8 cellular contexts compared by ENCODE assay signal in the genomic region with DNA sequence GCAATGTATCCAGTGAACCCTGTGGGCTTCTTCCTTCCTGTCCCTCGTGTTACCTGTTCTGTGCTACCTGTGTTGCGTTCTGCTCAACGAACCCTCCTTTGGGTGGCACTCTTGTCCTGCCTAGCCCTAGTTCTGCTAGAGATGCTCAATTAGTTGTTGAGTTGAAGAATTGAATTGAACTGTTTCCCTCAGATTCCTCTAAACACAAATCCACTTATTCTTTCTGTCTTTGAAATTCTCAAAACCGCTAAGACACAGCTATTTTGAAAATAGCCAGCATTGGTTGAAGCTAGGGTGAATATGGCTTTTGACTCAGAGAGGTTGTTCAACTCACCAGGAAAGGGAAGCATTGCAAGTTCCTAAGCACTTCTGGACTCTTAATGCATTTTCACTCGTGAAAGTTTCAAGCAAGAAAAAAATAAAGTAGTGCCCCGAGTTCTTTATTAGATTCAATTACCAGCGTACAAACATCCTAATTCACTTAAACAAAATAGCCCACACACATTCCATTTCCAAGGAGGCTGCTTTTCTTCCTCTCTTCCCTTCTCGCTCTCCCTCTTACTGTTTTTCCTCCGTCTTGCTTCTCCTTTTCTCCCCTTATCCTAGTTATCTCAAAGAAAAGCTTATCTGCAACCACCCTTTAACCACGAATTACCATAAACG. TPM values are rescaled to one million over a fixed set of nuclear protein-coding genes. Genes with fewer than 3 reads are reported as not detected.
DNase-seq lines count a peak whose midpoint lies in the region; ATAC-seq, FAIRE-seq and TF ChIP-seq lines count a peak whose summit lies in the region.

No MANE protein-coding gene starts in this region.

- H3K9ac ChIP-seq in OCI-LY1 (ENCODE audit: low read length), result no peak overlapping the region
- peak overlapping the region; percentile 71; the same call in 1 of the 2 replicates for H3K9ac ChIP-seq in HepG2 (ENCODE audit: insufficient read depth, low read depth, low read length)

- H3K36me3 Mint-ChIP-seq in CD8-positive, alpha-beta T cell, result peaks cover 2% of the 10 kb centered on the region

- CTCF ChIA-PET in CD8-positive, alpha-beta T cell (lab: Charles Lee), result interaction anchor here (0.6 to 4.4 kb wide), 26 partner anchors 9 to 308 kb away, joined by 3 to 26 read pairs (median 4); no protein-coding TSS in a partner anchor
- CTCF ChIA-PET in HepG2 (lab: Yijun Ruan, JAX; ENCODE audit: low intra/inter-chr PET ratio, low total read pairs), result interaction anchor here (3.1 kb wide), 1 partner anchor 129 kb away, joined by 43 read pairs; no protein-coding TSS in a partner anchor

- H3K9me3 ChIP-seq in CD8-positive, alpha-beta T cell (ENCODE audit: low read length), result no peaks in the 10 kb centered on the region
- H3K9me3 ChIP-seq in OCI-LY1 (ENCODE audit: low read length) (no peaks in the 10 kb centered on the region), HepG2 (ENCODE audit: low read length) (no peaks in the 10 kb centered on the region), transverse colon (no peaks in the 10 kb centered on the region)

- no peaks in the 10 kb centered on the region for H3K9me3 Mint-ChIP-seq in CD8-positive, alpha-beta T cell

- no peak for TF ChIP-seq EP300 in HepG2 (IDR thresholded peaks at IDR 0.05; ENCODE audit: low read depth in 2 of 2, low read length in 2 of 2)
- TF ChIP-seq EP300 in HepG2 (CRISPR knock-in tag; IDR thresholded peaks at IDR 0.05; ENCODE audit: borderline replicate concordance), result no peak
- no peak for TF ChIP-seq EP300 in transverse colon (IDR thresholded peaks at IDR 0.05; ENCODE audit: low read depth)

- H3K27ac ChIP-seq in CD8-positive, alpha-beta T cell (ENCODE audit: low read depth, low read length), result no peak overlapping the region
- H3K27ac ChIP-seq in OCI-LY1 (ENCODE audit: low read depth, low read length, poor library complexity, severe bottlenecking) (no peak overlapping the region), HepG2 (ENCODE audit: extremely low read length, insufficient read depth, low read length) (peak overlapping the region; percentile 73), transverse colon (peak overlapping the region; percentile 91 to 98 (median 95))

- no peaks in the 10 kb centered on the region for H4K20me1 ChIP-seq in OCI-LY1 (ENCODE audit: insufficient read depth, low read length)
- no peaks in the 10 kb centered on the region for H4K20me1 ChIP-seq in HepG2 (ENCODE audit: insufficient read depth, low read length)

- intact Hi-C loops in CD8-positive, alpha-beta T cell (cut with DNase I, micrococcal nuclease), result loop anchor here (1.0 to 5.0 kb wide), 10 partner anchors 11 to 310 kb away; no protein-coding TSS in a partner anchor
- intact Hi-C loops in HepG2 (cut with micrococcal nuclease; ENCODE audit: unreplicated experiment), result loop anchor here (1.0 to 5.0 kb wide), 5 partner anchors 14 to 310 kb away; no protein-coding TSS in a partner anchor
- intact Hi-C loops in transverse colon (cut with DNase I; ENCODE audit: low total_unique reads), result loop anchor here (5.0 kb wide), 1 partner anchor 130 kb away; no protein-coding TSS in a partner anchor

- peaks cover 8% of the 10 kb centered on the region for H3K4me1 ChIP-seq in CD8-positive, alpha-beta T cell (ENCODE audit: insufficient read depth, low read length)
- no peaks in the 10 kb centered on the region for H3K4me1 ChIP-seq in OCI-LY1 (ENCODE audit: insufficient read depth, low read length, severe bottlenecking)
- H3K4me1 ChIP-seq in HepG2 (ENCODE audit: insufficient read depth, low read length), result peaks cover 40% of the 10 kb centered on the region
- peaks cover 0 to 34% (median 14%) of the 10 kb centered on the region in 4 donors for H3K4me1 ChIP-seq in transverse colon

- POLR2A ChIA-PET in CD8-positive, alpha-beta T cell (lab: Charles Lee), result interaction anchor here (1.1 to 2.1 kb wide), 4 partner anchors 11 to 93 kb away, joined by 3 to 19 read pairs (median 4); no protein-coding TSS in a partner anchor
- POLR2A ChIA-PET in HepG2 (lab: Yijun Ruan, JAX), result interaction anchor here (0.7 to 4.9 kb wide), 5 partner anchors 13 to 128 kb away, joined by 3 to 79 read pairs (median 3); no protein-coding TSS in a partner anchor

- BruUV-seq in HepG2 (replicated peaks; lab: Mats Ljungman, UMichigan), result TSS peak; percentile 67

- peak overlapping the region; percentile 87 for H3K27ac Mint-ChIP-seq in CD8-positive, alpha-beta T cell

- TF ChIP-seq CTCF in CD8-positive, alpha-beta T cell (IDR thresholded peaks at IDR 0.05), result peak; percentile 39
- peak; percentile 69 for TF ChIP-seq CTCF in OCI-LY1 (IDR thresholded peaks at IDR 0.05; ENCODE audit: low read length)
- TF ChIP-seq CTCF in HepG2 (CRISPR knock-in tag; IDR thresholded peaks at IDR 0.05), result peak; percentile 91
- peak; percentile 15 to 34 (median 30) for TF ChIP-seq CTCF in transverse colon (IDR thresholded peaks at IDR 0.05)

- TF ChIP-seq POLR2A in HepG2 (IDR thresholded peaks at IDR 0.05; ENCODE audit: insufficient read depth in 1 of 2, low read depth in 2 of 2, low read length in 2 of 2), result no peak
- no peak for TF ChIP-seq POLR2A in transverse colon (IDR thresholded peaks at IDR 0.05)

- peaks cover 39% of the 10 kb centered on the region for H3K4me1 Mint-ChIP-seq in CD8-positive, alpha-beta T cell (ENCODE audit: low read depth)

- H3K79me2 ChIP-seq in OCI-LY1 (ENCODE audit: insufficient read depth, low read length) (no peaks in the 10 kb centered on the region), HepG2 (ENCODE audit: insufficient read depth, low read length) (peaks cover 35% of the 10 kb centered on the region)

- no peaks in the 10 kb centered on the region for H3K27me3 ChIP-seq in CD8-positive, alpha-beta T cell (ENCODE audit: insufficient read depth, low read length)
- H3K27me3 ChIP-seq in OCI-LY1 (ENCODE audit: insufficient read depth, low read length) (no peaks in the 10 kb centered on the region), HepG2 (ENCODE audit: control insufficient read depth in 1 of 2, insufficient read depth in 2 of 2, low read length in 2 of 2) (no peaks in the 10 kb centered on the region; a peak in 1 of 5 replicates), transverse colon (no peaks in the 10 kb centered on the region)

- no peak overlapping the region for H2AFZ ChIP-seq in OCI-LY1 (ENCODE audit: low read length)
- no peak overlapping the region for H2AFZ ChIP-seq in HepG2 (ENCODE audit: low read length)

- H3K4me3 Mint-ChIP-seq in CD8-positive, alpha-beta T cell, result peak overlapping the region; percentile 94

- 2% methylated on average over 11 of the region's 11 CpGs for WGBS in HepG2 (ENCODE audit: low lambda C conversion rate)
- WGBS in transverse colon (ENCODE audit: low coverage in 1 of 2), 2 donors, result 4 to 8% methylated on average over 4 to 11 of the region's 11 CpGs

- in situ Hi-C loops in T47D (cut with HindIII; ENCODE audit: low pct_unique_long_range_greater_than_20kb, low sequenced_read_pairs) (no loop called here), HepG2 (cut with HindIII; ENCODE audit: extremely low pct_ligation_motif_present, low pct_unique_long_range_greater_than_20kb) (loop anchor here (5.0 kb wide), 1 partner anchor 80 kb away; no protein-coding TSS in a partner anchor), transverse colon (cut with MboI; ENCODE audit: low pct_ligation_motif_present in 1 of 4, low pct_unique_long_range_greater_than_20kb in 1 of 4, low sequenced_read_pairs in 3 of 4) (loop anchor here (10.0 to 25.0 kb wide), 3 partner anchors 125 to 300 kb away; no protein-coding TSS in a partner anchor)

- TF ChIP-seq RAD21 in HepG2 (CRISPR knock-in tag; IDR thresholded peaks at IDR 0.05), result peak; percentile 57; the same call in 1 of the 2 replicates

- H3K36me3 ChIP-seq in CD8-positive, alpha-beta T cell (ENCODE audit: insufficient read depth, low read length), result no peaks in the 10 kb centered on the region
- H3K36me3 ChIP-seq in OCI-LY1 (ENCODE audit: insufficient read depth, low read length) (no peaks in the 10 kb centered on the region), HepG2 (replicated peaks in 1 of 2; ENCODE audit: control insufficient read depth in 1 of 2, insufficient read depth in 2 of 2, low read length in 2 of 2) (no peaks in the 10 kb centered on the region), transverse colon (no peaks in the 10 kb centered on the region)

- no peak overlapping the region for H3K4me2 ChIP-seq in OCI-LY1 (ENCODE audit: low read length)
- peak overlapping the region; percentile 69 for H3K4me2 ChIP-seq in HepG2 (ENCODE audit: low read depth, low read length)

- H3K27me3 Mint-ChIP-seq in CD8-positive, alpha-beta T cell (ENCODE audit: low read depth), result no peaks in the 10 kb centered on the region

- no peaks in the 10 kb centered on the region for H3K9me2 ChIP-seq in OCI-LY1 (ENCODE audit: low read depth, low read length)

- FAIRE-seq in HepG2 (lab: Jason Lieb, UNC), result peak; percentile 90
- no peak for FAIRE-seq in frontal cortex (lab: Jason Lieb, UNC)

- ATAC-seq in CD8-positive, alpha-beta T cell, result peak; percentile 54
- ATAC-seq in GM21529 (IDR thresholded peaks at IDR 0.05; ENCODE audit: unreplicated experiment), result peak; percentile 34
- peak; percentile 42 for ATAC-seq in HepG2

- peak in 5 of 7 experiments; percentile 26 to 61 (median 47) for DNase-seq in CD8-positive, alpha-beta T cell
- DNase-seq in T47D (ENCODE audit: low read depth in 1 of 2, low spot score in 1 of 2), result peak; percentile 39 to 82
- peak; percentile 53 for DNase-seq in HepG2 (ENCODE audit: low spot score)
- peak; percentile 64 for DNase-seq in transverse colon
- no peak for DNase-seq in D341Med (ENCODE audit: low spot score)
- DNase-seq in frontal cortex (ENCODE audit: low spot score in 2 of 2), result no peak

- peak overlapping the region; percentile 83 for H3K4me3 ChIP-seq in CD8-positive, alpha-beta T cell (ENCODE audit: low read depth, low read length)
- H3K4me3 ChIP-seq in OCI-LY1 (ENCODE audit: low read depth, low read length, poor library complexity, severe bottlenecking) (no peak overlapping the region), HepG2 (replicated peaks in 1 of 3; ENCODE audit: insufficient read depth in 1 of 3, low read depth in 2 of 3, low read length in 3 of 3) (peak overlapping the region; percentile 76 to 92 (median 77)), transverse colon (peak overlapping the region; percentile 55 to 77 (median 70))

- no peaks in the 10 kb centered on the region for H3F3A ChIP-seq in OCI-LY1 (ENCODE audit: insufficient read depth, low read length)

RNA-seq across cellular contexts. Expression of a gene that starts 0.6 kb away (rescaled TPM):
- total RNA-seq in CD8-positive, alpha-beta T cell, result 1 to 10 TPM; 4.6 to 7.3 TPM
- total RNA-seq in HepG2 (2016; rRNA removed; fragmentation: Illumina TruSeq; extraction: Trizol) (11.6 and 23.1 TPM in 2 replicates), transverse colon (10 to 100 TPM; 42.6 to 83.2 (median 48.0) TPM), frontal cortex (4.5 TPM)
- 3.4 and 5.7 TPM in 2 replicates for total RNA-seq in HepG2 (2016; cell fraction: cytosol; rRNA removed; fragmentation: Illumina TruSeq; extraction: Trizol; ENCODE audit: low read depth)
- total RNA-seq in HepG2 (2016; cell fraction: insoluble cytoplasmic fraction; rRNA removed; fragmentation: Illumina TruSeq; extraction: Trizol), result 12.0 and 21.2 TPM in 2 replicates
- total RNA-seq in HepG2 (2016; cell fraction: membrane; rRNA removed; fragmentation: Illumina TruSeq; extraction: Trizol), result 3.1 and 3.8 TPM in 2 replicates
- total RNA-seq in HepG2 (2016; cell fraction: nucleus; rRNA removed; fragmentation: Illumina TruSeq; extraction: Trizol), result 34.4 and 38.7 TPM in 2 replicates
- polyA plus RNA-seq in HepG2 (2011; rRNA removed), result 28.6 and 35.6 TPM in 2 replicates
- polyA plus RNA-seq in HepG2 (2011; cell fraction: cytosol; rRNA removed), result 8.2 and 21.3 TPM in 2 replicates
- polyA plus RNA-seq in HepG2 (2011; cell fraction: nucleus; rRNA removed), result 37.8 and 49.4 TPM in 2 replicates
- 22.3 and 27.3 TPM in 2 replicates for polyA plus RNA-seq in HepG2 (2012)
- polyA plus RNA-seq in HepG2 (2016; cell fraction: cytosol; fragmentation: Illumina TruSeq; extraction: Trizol; ENCODE audit: low read depth), result 0.44 and 0.49 TPM in 2 replicates
- 3.9 and 4.0 TPM in 2 replicates for polyA plus RNA-seq in HepG2 (2016; cell fraction: insoluble cytoplasmic fraction; fragmentation: Illumina TruSeq; extraction: Trizol; ENCODE audit: low read depth)
- polyA plus RNA-seq in HepG2 (2016; cell fraction: membrane; fragmentation: Illumina TruSeq; extraction: Trizol; ENCODE audit: low read depth), result 0.74 and 0.87 TPM in 2 replicates
- 16.4 and 19.4 TPM in 2 replicates for polyA plus RNA-seq in HepG2 (2016; cell fraction: nucleus; fragmentation: Illumina TruSeq; extraction: Trizol; ENCODE audit: insufficient read depth, low read depth)
- 58.0 and 60.0 TPM in 2 replicates for polyA minus RNA-seq in HepG2 (2011; rRNA and poly(A)+ RNA removed; ENCODE audit: low replicate concordance)
- 32.8 and 74.9 TPM in 2 replicates for polyA minus RNA-seq in HepG2 (2011; cell fraction: cytosol; rRNA and poly(A)+ RNA removed)
- 121 and 200 TPM in 2 replicates for polyA minus RNA-seq in HepG2 (2011; cell fraction: nucleus; rRNA and poly(A)+ RNA removed)

RNA-seq across cellular contexts. Expression of a gene that starts 0.6 kb away (rescaled TPM):
- total RNA-seq in CD8-positive, alpha-beta T cell, result 10 to 100 TPM; 13.4 to 13.7 TPM
- total RNA-seq in HepG2 (2016; rRNA removed; fragmentation: Illumina TruSeq; extraction: Trizol) (19.0 and 19.5 TPM in 2 replicates), transverse colon (10 to 100 TPM; 10.1 to 62.3 (median 16.8) TPM), frontal cortex (33.0 TPM)
- 3.8 and 4.6 TPM in 2 replicates for total RNA-seq in HepG2 (2016; cell fraction: cytosol; rRNA removed; fragmentation: Illumina TruSeq; extraction: Trizol; ENCODE audit: low read depth)
- total RNA-seq in HepG2 (2016; cell fraction: insoluble cytoplasmic fraction; rRNA removed; fragmentation: Illumina TruSeq; extraction: Trizol), result 18.5 and 21.4 TPM in 2 replicates
- total RNA-seq in HepG2 (2016; cell fraction: membrane; rRNA removed; fragmentation: Illumina TruSeq; extraction: Trizol), result 8.8 and 9.7 TPM in 2 replicates
- total RNA-seq in HepG2 (2016; cell fraction: nucleus; rRNA removed; fragmentation: Illumina TruSeq; extraction: Trizol), result 14.0 and 15.7 TPM in 2 replicates
- 22.7 and 23.9 TPM in 2 replicates for polyA plus RNA-seq in HepG2 (2011; rRNA removed)
- polyA plus RNA-seq in HepG2 (2011; cell fraction: cytosol; rRNA removed), result 17.8 and 20.4 TPM in 2 replicates
- 15.6 and 17.4 TPM in 2 replicates for polyA plus RNA-seq in HepG2 (2011; cell fraction: nucleus; rRNA removed)
- polyA plus RNA-seq in HepG2 (2012), result 15.8 and 20.8 TPM in 2 replicates
- polyA plus RNA-seq in HepG2 (2016; cell fraction: cytosol; fragmentation: Illumina TruSeq; extraction: Trizol; ENCODE audit: low read depth), result 3.3 TPM in 2 replicates
- 19.1 and 19.8 TPM in 2 replicates for polyA plus RNA-seq in HepG2 (2016; cell fraction: insoluble cytoplasmic fraction; fragmentation: Illumina TruSeq; extraction: Trizol; ENCODE audit: low read depth)
- 3.8 and 5.3 TPM in 2 replicates for polyA plus RNA-seq in HepG2 (2016; cell fraction: membrane; fragmentation: Illumina TruSeq; extraction: Trizol; ENCODE audit: low read depth)
- 17.1 and 20.3 TPM in 2 replicates for polyA plus RNA-seq in HepG2 (2016; cell fraction: nucleus; fragmentation: Illumina TruSeq; extraction: Trizol; ENCODE audit: insufficient read depth, low read depth)
- polyA minus RNA-seq in HepG2 (2011; rRNA and poly(A)+ RNA removed; ENCODE audit: low replicate concordance), result 30.8 and 31.8 TPM in 2 replicates
- polyA minus RNA-seq in HepG2 (2011; cell fraction: cytosol; rRNA and poly(A)+ RNA removed), result 14.2 and 15.1 TPM in 2 replicates
- polyA minus RNA-seq in HepG2 (2011; cell fraction: nucleus; rRNA and poly(A)+ RNA removed), result 40.3 and 47.0 TPM in 2 replicates

Comparison
In these comparisons a context has a peak if more than half of its experiments do, and no peak if none do; other contexts are left out.
1. DNase-seq: peak in CD8-positive, alpha-beta T cell (5 of 7), T47D (2 of 2), HepG2 (single experiment) and transverse colon (single experiment); none in D341Med (single experiment) and frontal cortex (0 of 2).
2. H3K27ac ChIP-seq: peak in HepG2 (single experiment) and transverse colon (4 of 4); none in CD8-positive, alpha-beta T cell (single experiment) and OCI-LY1 (single experiment).
3. CTCF ChIP-seq: peak in every context shown above with its lines; median percentile 91 in HepG2; 69 in OCI-LY1; 39 in CD8-positive, alpha-beta T cell; 30 in transverse colon.
4. Peak in every context shown above with its lines, with median percentiles within 50 percentile points of each other: ATAC-seq.